In the genomic region with DNA sequence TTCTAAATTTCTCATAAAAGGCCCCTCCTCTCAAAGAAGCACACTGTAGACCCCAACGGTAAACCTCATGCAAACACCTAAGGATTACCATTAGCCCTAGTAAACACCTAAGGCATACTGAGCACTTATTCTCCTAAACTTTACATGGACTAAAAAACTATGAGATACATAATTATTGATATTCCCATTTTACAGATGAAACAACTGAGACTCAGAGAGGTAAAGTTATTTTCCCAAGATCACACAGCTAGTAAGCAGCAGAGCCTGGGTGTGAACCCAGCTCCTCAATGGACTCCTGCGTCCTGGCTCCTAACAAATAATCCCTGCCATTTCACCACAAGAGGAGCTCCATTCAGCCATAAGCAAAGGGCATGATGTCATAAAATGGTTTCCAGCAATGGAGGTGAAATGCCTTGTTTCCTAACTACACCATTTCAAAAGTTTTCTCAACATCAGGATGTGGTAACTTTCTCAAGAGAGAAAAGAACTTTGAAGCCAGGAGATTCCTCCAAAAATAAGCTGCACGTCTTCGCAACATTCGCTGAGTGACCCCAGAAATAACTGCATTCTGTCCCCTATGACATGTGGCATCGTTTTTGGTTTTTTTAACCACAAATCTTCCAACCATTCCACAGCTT, we compare ENCODE assay signal across 22 cellular contexts. TPM values are rescaled to one million over a fixed set of nuclear protein-coding genes. Genes with fewer than 3 reads are reported as not detected.
DNase-seq lines count a peak whose midpoint lies in the region; ATAC-seq, FAIRE-seq and TF ChIP-seq lines count a peak whose summit lies in the region.
"Had no signal": no experiment of that assay in that cellular context is flagged by ENCODE, and none has a peak within 500 bp of the region (broad histone marks: within the 10 kb centered on the region; RNA-seq: fewer than 3 reads in every experiment).

No MANE protein-coding gene starts in this region.

- CTCF ChIA-PET in A549 (lab: Yijun Ruan, JAX) = interaction anchor here (1.3 to 2.5 kb wide), 4 partner anchors 15 to 63 kb away, joined by 4 to 9 read pairs (median 6); no protein-coding TSS in a partner anchor
- CTCF ChIA-PET in HCT116 (lab: Charles Lee) = interaction anchor here (0.8 to 1.2 kb wide), 2 partner anchors 12 to 14 kb away, joined by 3 to 5 read pairs; no protein-coding TSS in a partner anchor

- TF ChIP-seq EP300 in A549 (IDR thresholded peaks at IDR 0.05) = no peak

- RAD21 ChIA-PET in HCT116 (lab: Charles Lee; ENCODE audit: low non-redundant PET in 1 of 2, low total read pairs in 2 of 2, uncharacterized antibody in 2 of 2, unreplicated experiment in 2 of 2) = no interaction called here

- DNase-seq in A549 (ENCODE audit: low read depth in 1 of 2, low spot score in 1 of 2) (peak in 1 of 2 experiments; percentile 45), HCT116 (ENCODE audit: low read depth, low spot score) (no peak), SIG-M5 (lab: John Stamatoyannopoulos, UW) (peak; percentile 10), fibroblast of lung (ENCODE audit: low read depth in 2 of 2) (peak; percentile 35 to 51), body of pancreas (no peak), GM19240 (ENCODE audit: insufficient read length, low spot score) (no peak)
- DNase-seq: activated CD8-positive, alpha-beta T cell treated with anti-CD3 and anti-CD28 coated beads, Interleukin-2, amount 10 ng/mL, durations not matched to agents 7 days and 5 days; CD8-positive, alpha-beta memory T cell; EL; GOT3; left ventricle myocardium inferior; MG63; NCI-H2081 treated with DMSO at 0.1 percent for 48 hours; NCI-H69; Peyer's patch; stimulated activated naive B cell treated with anti-CD40 and anti-IgM and Interleukin-4, amounts not matched to agents 10 μg/mL and 1 μg/mL and 100 μg/mL, for 72 hours; upper lobe of right lung had no signal

- WGBS in A549 (ENCODE audit: missing lambda C conversion rate) = 88% methylated on average over 6 of the region's 6 CpGs
- WGBS in body of pancreas, 2 donors = 80 to 88% methylated on average over 6 of the region's 6 CpGs

- peaks cover 27% of the 10 kb centered on the region for H3K4me1 ChIP-seq in A549
- peaks cover 45 to 71% of the 10 kb centered on the region in 2 experiments for H3K4me1 ChIP-seq in HCT116 (ENCODE audit: control insufficient read depth in 1 of 2, insufficient read depth in 2 of 2, low read length in 2 of 2)
- no peaks in the 10 kb centered on the region for H3K4me1 ChIP-seq in fibroblast of lung (ENCODE audit: control insufficient read depth, extremely low read depth, insufficient read depth, low read length)
- peaks cover 2% of the 10 kb centered on the region for H3K4me1 ChIP-seq in body of pancreas
- H3K4me1 ChIP-seq: parathyroid adenoma, upper lobe of right lung had no signal

- H2AFZ ChIP-seq in HCT116 (ENCODE audit: low read depth, low read length, poor library complexity, severe bottlenecking) (no peak overlapping the region), fibroblast of lung (ENCODE audit: low read length) (no peak overlapping the region)
- H2AFZ ChIP-seq: parathyroid adenoma had no signal

- H4K20me1 ChIP-seq in HCT116 (ENCODE audit: insufficient read depth) (no peaks in the 10 kb centered on the region), fibroblast of lung (ENCODE audit: control insufficient read depth, extremely low read depth, insufficient read depth, low read length) (no peaks in the 10 kb centered on the region)

- TF ChIP-seq CTCF in A549 (IDR thresholded peaks at IDR 0.05) (no peak), HCT116 (IDR thresholded peaks at IDR 0.05 in 2 of 3, conservative IDR thresholded peaks at IDR 0.05 in 1 of 3; ENCODE audit: borderline replicate concordance in 1 of 3, insufficient read depth in 1 of 3, low read depth in 2 of 3, low read length in 2 of 3) (no peak), fibroblast of lung (conservative IDR thresholded peaks at IDR 0.05 in 1 of 2, IDR thresholded peaks at IDR 0.05 in 1 of 2; ENCODE audit: low read depth in 1 of 2, low read length in 2 of 2) (peak in 1 of 2 donors; percentile 7), body of pancreas (IDR thresholded peaks at IDR 0.05) (no peak)

- H3K27me3 ChIP-seq in HCT116 (ENCODE audit: insufficient read depth, low read length) = no peaks in the 10 kb centered on the region
- H3K27me3 ChIP-seq in fibroblast of lung (ENCODE audit: control insufficient read depth, insufficient read depth, low read length) = no peaks in the 10 kb centered on the region
- no peaks in the 10 kb centered on the region for H3K27me3 ChIP-seq in body of pancreas
- H3K27me3 ChIP-seq: MG63, Peyer's patch, upper lobe of right lung had no signal

- no peaks in the 10 kb centered on the region for H3K9me2 ChIP-seq in HCT116 (ENCODE audit: insufficient read depth)

- no peak for FAIRE-seq in A549 (lab: Jason Lieb, UNC)
- FAIRE-seq: A204.1, HTR-8/SVneo had no signal

- ATAC-seq in A549 (no peak), HCT116 (no peak), body of pancreas (no peak), GM19397 (IDR thresholded peaks at IDR 0.05; ENCODE audit: unreplicated experiment) (no peak), GM21529 (IDR thresholded peaks at IDR 0.05; ENCODE audit: unreplicated experiment) (no peak)
- ATAC-seq: activated CD8-positive, alpha-beta T cell treated with anti-CD3 and anti-CD28 coated beads, Interleukin-2, amount 10 ng/mL, durations not matched to agents 7 days and 5 days; stimulated activated naive B cell treated with anti-CD40 and anti-IgM and Interleukin-4, amounts not matched to agents 10 μg/mL and 1 μg/mL and 100 μg/mL, for 72 hours; upper lobe of right lung had no signal

- H3K9ac ChIP-seq in HCT116 (ENCODE audit: low read length) (no peak overlapping the region), fibroblast of lung (ENCODE audit: insufficient read depth, low read length) (no peak overlapping the region)
- H3K9ac ChIP-seq: parathyroid adenoma had no signal

- H3K4me3 ChIP-seq in A549 (no peak overlapping the region), HCT116 (replicated peaks in 1 of 2; ENCODE audit: low read depth in 1 of 2, low read length in 2 of 2) (no peak overlapping the region), fibroblast of lung (replicated peaks in 1 of 4; ENCODE audit: control extremely low read depth in 1 of 4, insufficient read depth in 1 of 4, low read depth in 3 of 4, low read length in 4 of 4) (no peak overlapping the region), body of pancreas (no peak overlapping the region)
- H3K4me3 ChIP-seq: left ventricle myocardium inferior, MG63, Peyer's patch, upper lobe of right lung had no signal

- no peaks in the 10 kb centered on the region for H3K36me3 ChIP-seq in HCT116 (ENCODE audit: control insufficient read depth in 1 of 2, insufficient read depth in 2 of 2, low read length in 2 of 2)
- no peaks in the 10 kb centered on the region for H3K36me3 ChIP-seq in fibroblast of lung (ENCODE audit: control insufficient read depth, insufficient read depth, low read length)
- H3K36me3 ChIP-seq in body of pancreas (replicated peaks in 1 of 2; ENCODE audit: insufficient read depth in 1 of 2, low read depth in 2 of 2) = no peaks in the 10 kb centered on the region
- H3K36me3 ChIP-seq: left ventricle myocardium inferior, Peyer's patch, upper lobe of right lung had no signal

- no peaks in the 10 kb centered on the region; the same call in 1 of the 2 replicates for H3K79me2 ChIP-seq in HCT116 (ENCODE audit: insufficient read depth, low read length)
- peaks cover under 1% of the 10 kb centered on the region for H3K79me2 ChIP-seq in fibroblast of lung (ENCODE audit: control insufficient read depth, insufficient read depth, low read length)

- no peak for TF ChIP-seq RAD21 in A549 (conservative IDR thresholded peaks at IDR 0.05 in 1 of 2, IDR thresholded peaks at IDR 0.05 in 1 of 2)
- TF ChIP-seq RAD21 in HCT116 (IDR thresholded peaks at IDR 0.05; ENCODE audit: low read depth) = no peak

- H3K9me3 ChIP-seq in A549 (no peaks in the 10 kb centered on the region), HCT116 (ENCODE audit: control insufficient read depth in 1 of 2, insufficient read depth in 1 of 2, low read depth in 1 of 2, low read length in 2 of 2) (no peaks in the 10 kb centered on the region), fibroblast of lung (ENCODE audit: control insufficient read depth, insufficient read depth, low read depth, low read length) (no peaks in the 10 kb centered on the region), body of pancreas (no peaks in the 10 kb centered on the region)
- H3K9me3 ChIP-seq: MG63, Peyer's patch, upper lobe of right lung had no signal

- H3K4me2 ChIP-seq in A549 = no peak overlapping the region
- H3K4me2 ChIP-seq in HCT116 (ENCODE audit: low read length) = 0 out of 2 replicates have a peak overlapping the region, but pooled peaks have one; percentile 5
- H3K4me2 ChIP-seq in fibroblast of lung (ENCODE audit: extremely low read depth, insufficient read depth, low read length) = no peak overlapping the region

- TF ChIP-seq POLR2A in A549 (IDR thresholded peaks at IDR 0.05; ENCODE audit: low read length) (no peak), HCT116 (IDR thresholded peaks at IDR 0.05; ENCODE audit: borderline replicate concordance, extremely low read depth, insufficient read depth, insufficient read length) (no peak), body of pancreas (IDR thresholded peaks at IDR 0.05) (no peak)

- no TSS peak for BruUV-seq in HCT116 (replicated peaks; lab: Mats Ljungman, UMichigan)

- H3K27ac ChIP-seq in A549 (no peak overlapping the region), HCT116 (ENCODE audit: low read depth, low read length) (no peak overlapping the region), fibroblast of lung (ENCODE audit: insufficient read depth, low read length) (no peak overlapping the region), body of pancreas (no peak overlapping the region)
- H3K27ac ChIP-seq: left ventricle myocardium inferior, parathyroid adenoma, Peyer's patch, upper lobe of right lung had no signal

- POLR2A ChIA-PET in A549 (lab: Yijun Ruan, JAX) (no interaction called here), HCT116 (lab: Charles Lee) (interaction anchor here (0.6 to 1.6 kb wide), 4 partner anchors 9 to 25 kb away, joined by 3 to 6 read pairs (median 4); no protein-coding TSS in a partner anchor)

- intact Hi-C loops in HCT116 (cut with micrococcal nuclease) (no loop called here), body of pancreas (cut with DNase I) (no loop called here)

RNA-seq across cellular contexts. Expression of a gene that starts 4.1 kb away (rescaled TPM):
- 23.3 and 23.6 TPM in 2 replicates for polyA plus RNA-seq in A549 (2011; rRNA removed)
- 5.5 and 7.0 TPM in 2 replicates for polyA plus RNA-seq in A549 (2012; cell fraction: cytosol; rRNA removed)
- 7.2 and 9.0 TPM in 2 replicates for polyA plus RNA-seq in A549 (2012; cell fraction: nucleus; rRNA removed)
- polyA plus RNA-seq in A549 (2017; fragmentation: RNase III; extraction: RNeasy Plus Mini Kit Qiagen cat#74134 plus additional on column Dnase treatment) = 8.5 to 10.2 TPM (median 9.9 TPM) in 3 replicates
- polyA minus RNA-seq in A549 (2011; rRNA and poly(A)+ RNA removed) = 61.2 and 62.6 TPM in 2 replicates
- 16.8 TPM for total RNA-seq in HCT116 (2021; ENCODE audit: unreplicated experiment)
- 13.6 and 15.4 TPM in 2 replicates for polyA plus RNA-seq in HCT116 (2012)
- 53.7 and 96.3 TPM in 2 replicates for total RNA-seq in fibroblast of lung
- 23.3 and 28.3 TPM in 2 replicates for polyA plus RNA-seq in fibroblast of lung
- polyA plus RNA-seq in fibroblast of lung (2012) = 24.5 and 25.4 TPM in 2 replicates
- 68.6 and 96.0 TPM in 2 replicates for polyA minus RNA-seq in fibroblast of lung (ENCODE audit: low replicate concordance)
- total RNA-seq in body of pancreas = 10 to 100 TPM; 16.8 to 24.6 TPM

RNA-seq across cellular contexts. Expression of a gene that starts 38.2 kb away (rescaled TPM):
- polyA plus RNA-seq in A549 (2011; rRNA removed) (7.6 and 8.5 TPM in 2 replicates), A549 (2017; fragmentation: RNase III; extraction: RNeasy Plus Mini Kit Qiagen cat#74134 plus additional on column Dnase treatment) (2.3 to 3.8 TPM (median 2.5 TPM) in 3 replicates), fibroblast of lung (0.15 and 0.32 TPM in 2 replicates)
- 2.0 and 2.2 TPM in 2 replicates for polyA plus RNA-seq in A549 (2012; cell fraction: cytosol; rRNA removed)
- polyA plus RNA-seq in A549 (2012; cell fraction: nucleus; rRNA removed) = 12.2 and 12.8 TPM in 2 replicates
- 3.7 and 4.1 TPM in 2 replicates for polyA minus RNA-seq in A549 (2011; rRNA and poly(A)+ RNA removed)
- total RNA-seq in HCT116 (2021; ENCODE audit: unreplicated experiment) (1.9 TPM), fibroblast of lung (0.51 and 1.5 TPM in 2 replicates), body of pancreas (1 to 10 TPM; 1.6 to 5.9 TPM)
- 0.98 and 1.3 TPM in 2 replicates for polyA plus RNA-seq in HCT116 (2012)
- polyA plus RNA-seq in fibroblast of lung (2012) = 0.02 and 0.15 TPM in 2 replicates
- 0.82 TPM in 1 of 2 replicates, not detected in the other for polyA minus RNA-seq in fibroblast of lung (ENCODE audit: low replicate concordance)
- total RNA-seq: activated CD8-positive, alpha-beta T cell treated with anti-CD3 and anti-CD28 coated beads, Interleukin-2, amount 10 ng/mL, durations not matched to agents 7 days and 5 days had no signal
- polyA plus RNA-seq: CD8-positive, alpha-beta memory T cell had no signal

Comparison
In these comparisons a context has a peak if more than half of its experiments do, and no peak if none do; other contexts are left out.
1. DNase-seq: peak in SIG-M5 (single experiment) and fibroblast of lung (2 of 2); none in HCT116 (single experiment), body of pancreas (0 of 4) and GM19240 (single experiment).